In genomic region chr1:22018583-22019559, GRCh38 we compare ENCODE assay signal across 10 cellular contexts. TPM values are rescaled to one million over a fixed set of nuclear protein-coding genes. Genes with fewer than 3 reads are reported as not detected.
A peak's percentile ranks its signal among the peaks of the same experiment; 100 is the strongest.
DNase-seq lines count a peak whose midpoint lies in the region; ATAC-seq and TF ChIP-seq lines count a peak whose summit lies in the region.
"Had no signal": no experiment of that assay in that cellular context is flagged by ENCODE, and none has a peak within 500 bp of the region (broad histone marks: within the 10 kb centered on the region; RNA-seq: fewer than 3 reads in every experiment).

No MANE protein-coding gene starts in this region.

- H3K4me3 ChIP-seq in HCT116 (replicated peaks in 1 of 2; ENCODE audit: low read depth in 1 of 2, low read length in 2 of 2), result no peak overlapping the region
- no peak overlapping the region for H3K4me3 ChIP-seq in prostate gland

- H3K27me3 Mint-ChIP-seq in CD4-positive, alpha-beta T cell, result no peaks in the 10 kb centered on the region
- H3K27me3 Mint-ChIP-seq in glutamatergic neuron (ENCODE audit: unreplicated experiment), result peaks cover 4% of the 10 kb centered on the region

- H3K79me2 ChIP-seq in HCT116 (ENCODE audit: insufficient read depth, low read length), result no peaks in the 10 kb centered on the region

- no peaks in the 10 kb centered on the region for H3K9me2 ChIP-seq in HCT116 (ENCODE audit: insufficient read depth)

- H2AFZ ChIP-seq in HCT116 (ENCODE audit: low read depth, low read length, poor library complexity, severe bottlenecking), result no peak overlapping the region

- BruUV-seq in HCT116 (replicated peaks; lab: Mats Ljungman, UMichigan), result no TSS peak

- TF ChIP-seq RAD21 in HCT116 (IDR thresholded peaks at IDR 0.05; ENCODE audit: low read depth), result peak; percentile 40

- intact Hi-C loops in CD4-positive, alpha-beta T cell (cut with DNase I, micrococcal nuclease), result no loop called here
- intact Hi-C loops in HCT116 (cut with micrococcal nuclease), result loop anchor here (2.0 kb wide), 1 partner anchor 398 kb away; no protein-coding TSS in a partner anchor
- intact Hi-C loops in prostate gland (cut with DNase I), result no loop called here

- no peaks in the 10 kb centered on the region for H3K36me3 ChIP-seq in HCT116 (ENCODE audit: control insufficient read depth in 1 of 2, insufficient read depth in 2 of 2, low read length in 2 of 2)
- no peaks in the 10 kb centered on the region for H3K36me3 ChIP-seq in prostate gland

- peak; percentile 41 to 65 (median 56) for DNase-seq in CD4-positive, alpha-beta T cell
- no peak for DNase-seq in HCT116 (ENCODE audit: low read depth, low spot score)
- DNase-seq in RPMI8226, result peak; percentile 44
- peak; percentile 41 for DNase-seq in activated T-helper 1 cell treated with Interleukin-2 at 50 U/mL for 16 hours (ENCODE audit: low read depth)
- DNase-seq in glutamatergic neuron, result peak; percentile 36
- DNase-seq in stimulated activated CD4-positive, alpha-beta T cell treated with anti-CD3 and anti-CD28 coated beads, Interleukin-1b, Interleukin-23, amount 100 ng/mL, for 24 hours (ENCODE audit: low read depth in 4 of 4, low spot score in 1 of 4), result peak; percentile 33 to 50 (median 42)
- no peak for DNase-seq in DMS114 treated with DMSO at 0.1 percent for 48 hours (lab: John Stamatoyannopoulos, UW; ENCODE audit: unreplicated experiment)
- no peak for DNase-seq in prostate gland (ENCODE audit: low spot score)

- no peaks in the 10 kb centered on the region for H3K9me3 Mint-ChIP-seq in CD4-positive, alpha-beta T cell
- H3K9me3 Mint-ChIP-seq in glutamatergic neuron (ENCODE audit: unreplicated experiment), result peaks cover 2% of the 10 kb centered on the region

- H3K36me3 Mint-ChIP-seq in CD4-positive, alpha-beta T cell (ENCODE audit: low read depth), result no peaks in the 10 kb centered on the region
- H3K36me3 Mint-ChIP-seq in glutamatergic neuron (ENCODE audit: unreplicated experiment), result no peaks in the 10 kb centered on the region

- TF ChIP-seq POLR2A in HCT116 (IDR thresholded peaks at IDR 0.05; ENCODE audit: borderline replicate concordance, extremely low read depth, insufficient read depth, insufficient read length) (no peak), prostate gland (IDR thresholded peaks at IDR 0.05) (no peak)

- ATAC-seq in CD4-positive, alpha-beta T cell (ENCODE audit: poor library complexity), result peak; percentile 95
- ATAC-seq in HCT116, result peak; percentile 41; the same call in 1 of the 2 replicates

- TF ChIP-seq CTCF in CD4-positive, alpha-beta T cell (IDR thresholded peaks at IDR 0.05), result peak; percentile 35
- TF ChIP-seq CTCF in HCT116 (IDR thresholded peaks at IDR 0.05 in 2 of 3, conservative IDR thresholded peaks at IDR 0.05 in 1 of 3; ENCODE audit: borderline replicate concordance in 1 of 3, insufficient read depth in 1 of 3, low read depth in 2 of 3, low read length in 2 of 3) (peak; percentile 21 to 56 (median 52); a peak in 4 of 6 replicates), glutamatergic neuron (IDR thresholded peaks at IDR 0.05; ENCODE audit: partially characterized antibody, unreplicated experiment) (no peak), prostate gland (IDR thresholded peaks at IDR 0.05) (no peak)

- H3K27ac Mint-ChIP-seq in CD4-positive, alpha-beta T cell, result peak overlapping the region; percentile 89
- no peak overlapping the region for H3K27ac Mint-ChIP-seq in glutamatergic neuron (ENCODE audit: unreplicated experiment)

- H3K4me1 ChIP-seq in HCT116 (ENCODE audit: control insufficient read depth in 1 of 2, insufficient read depth in 2 of 2, low read length in 2 of 2) (peaks cover 6 to 23% of the 10 kb centered on the region in 2 experiments), prostate gland (replicated peaks) (no peaks in the 10 kb centered on the region)

- peak overlapping the region; percentile 17; the same call in 1 of the 2 replicates for H3K4me2 ChIP-seq in HCT116 (ENCODE audit: low read length)
- H3K4me2 ChIP-seq: KMS-11 had no signal

- 69% methylated on average over 10 of the region's 10 CpGs for WGBS in prostate gland

- peak overlapping the region; percentile 57 for H3K4me3 Mint-ChIP-seq in CD4-positive, alpha-beta T cell
- no peak overlapping the region for H3K4me3 Mint-ChIP-seq in glutamatergic neuron (ENCODE audit: unreplicated experiment)

- POLR2A ChIA-PET in CD4-positive, alpha-beta T cell (lab: Charles Lee), result interaction anchor here (0.8 to 2.1 kb wide), 11 partner anchors 12 to 726 kb away, joined by 3 to 34 read pairs (median 3); partner anchors contain the start of genes CDC42 and USP48
- POLR2A ChIA-PET in HCT116 (lab: Charles Lee), result no interaction called here

- peak overlapping the region; percentile 65 for H3K27ac ChIP-seq in CD4-positive, alpha-beta T cell (ENCODE audit: low read depth, low read length)
- no peak overlapping the region for H3K27ac ChIP-seq in HCT116 (ENCODE audit: low read depth, low read length)
- no peak overlapping the region for H3K27ac ChIP-seq in prostate gland
- H3K27ac ChIP-seq: KMS-11 had no signal

- H3K4me1 Mint-ChIP-seq in CD4-positive, alpha-beta T cell (ENCODE audit: low read depth), result peaks cover 25% of the 10 kb centered on the region
- no peaks in the 10 kb centered on the region for H3K4me1 Mint-ChIP-seq in glutamatergic neuron (ENCODE audit: low read depth, unreplicated experiment)

- H3K9ac ChIP-seq in HCT116 (ENCODE audit: low read length), result no peak overlapping the region
- H3K9ac ChIP-seq: KMS-11 had no signal

- CTCF ChIA-PET in CD4-positive, alpha-beta T cell (lab: Charles Lee), result interaction anchor here (0.7 to 1.9 kb wide), 3 partner anchors 21 to 87 kb away, joined by 3 to 7 read pairs (median 5); no protein-coding TSS in a partner anchor
- CTCF ChIA-PET in HCT116 (lab: Charles Lee), result no interaction called here

- no peaks in the 10 kb centered on the region for H4K20me1 ChIP-seq in HCT116 (ENCODE audit: insufficient read depth)

- H3K9me3 ChIP-seq in CD4-positive, alpha-beta T cell (ENCODE audit: control insufficient read depth, low read length), result no peaks in the 10 kb centered on the region
- H3K9me3 ChIP-seq in HCT116 (ENCODE audit: control insufficient read depth in 1 of 2, insufficient read depth in 1 of 2, low read depth in 1 of 2, low read length in 2 of 2) (no peaks in the 10 kb centered on the region), prostate gland (no peaks in the 10 kb centered on the region)

- H3K27me3 ChIP-seq in CD4-positive, alpha-beta T cell (ENCODE audit: control insufficient read depth, insufficient read depth, low read length), result no peaks in the 10 kb centered on the region
- H3K27me3 ChIP-seq in HCT116 (ENCODE audit: insufficient read depth, low read length) (no peaks in the 10 kb centered on the region), prostate gland (replicated peaks; ENCODE audit: insufficient read depth) (no peaks in the 10 kb centered on the region)

- RAD21 ChIA-PET in HCT116 (lab: Charles Lee; ENCODE audit: low non-redundant PET in 1 of 2, low total read pairs in 2 of 2, uncharacterized antibody in 2 of 2, unreplicated experiment in 2 of 2), result no interaction called here

TF ChIP-seq in HCT116, 20 proteins besides CTCF, POLR2A, EP300 and RAD21:
- TF ChIP-seq ELF1 (IDR thresholded peaks at IDR 0.05; ENCODE audit: borderline replicate concordance, low read depth) (no peak), ZNF274 (IDR thresholded peaks at IDR 0.05; ENCODE audit: low read depth, low read length) (no peak), MAX (IDR thresholded peaks at IDR 0.05) (no peak), SRF (IDR thresholded peaks at IDR 0.05; ENCODE audit: low read depth) (no peak), YY1 (IDR thresholded peaks at IDR 0.05; ENCODE audit: extremely low read depth, insufficient replicate concordance, low read depth, low read length) (no peak), POLR2AphosphoS5 (IDR thresholded peaks at IDR 0.05; ENCODE audit: low read depth, low read length) (no peak), FOSL1 (IDR thresholded peaks at IDR 0.05; ENCODE audit: low read depth) (no peak)
TF ChIP-seq in HCT116: peak in this region for 0.

RNA-seq across cellular contexts. Expression of gene CELA3A, which starts 17.4 kb away (rescaled TPM):
- total RNA-seq in CD4-positive, alpha-beta T cell, result not detected
- 9.0 TPM for total RNA-seq in HCT116 (2021; ENCODE audit: unreplicated experiment)
- not detected in 2 replicates for polyA plus RNA-seq in HCT116 (2012)
- not detected for total RNA-seq in glutamatergic neuron (ENCODE audit: unreplicated experiment)
- not detected for total RNA-seq in prostate gland
- total RNA-seq: subcutaneous adipose tissue had no signal

RNA-seq across cellular contexts. Expression of gene CDC42, which starts 33.6 kb away (rescaled TPM):
- 100 to 1,000 TPM; 375 to 379 TPM for total RNA-seq in CD4-positive, alpha-beta T cell
- total RNA-seq in HCT116 (2021; ENCODE audit: unreplicated experiment), result 217 TPM
- 90.4 and 106 TPM in 2 replicates for polyA plus RNA-seq in HCT116 (2012)
- total RNA-seq in glutamatergic neuron (ENCODE audit: unreplicated experiment), result 283 TPM
- total RNA-seq in prostate gland, result 100 to 1,000 TPM; 164 to 182 TPM

RNA-seq across cellular contexts. Expression of gene CELA3B, which starts 42.0 kb away (rescaled TPM):
- total RNA-seq in CD4-positive, alpha-beta T cell, result not detected
- total RNA-seq in HCT116 (2021; ENCODE audit: unreplicated experiment) (5.3 TPM), glutamatergic neuron (ENCODE audit: unreplicated experiment) (not detected), prostate gland (not detected)
- not detected in 2 replicates for polyA plus RNA-seq in HCT116 (2012)
- total RNA-seq: subcutaneous adipose tissue had no signal

Comparison
In these comparisons a context has a peak if more than half of its experiments do, and no peak if none do; other contexts are left out.
1. DNase-seq: peak in CD4-positive, alpha-beta T cell (10 of 10), RPMI8226 (single experiment), activated T-helper 1 cell treated with Interleukin-2 at 50 U/mL for 16 hours (single experiment), glutamatergic neuron (single experiment) and stimulated activated CD4-positive, alpha-beta T cell treated with anti-CD3 and anti-CD28 coated beads, Interleukin-1b, Interleukin-23, amount 100 ng/mL, for 24 hours (4 of 4); none in HCT116 (single experiment), DMS114 treated with DMSO at 0.1 percent for 48 hours (single experiment) and prostate gland (single experiment).
2. CTCF ChIP-seq: peak in CD4-positive, alpha-beta T cell (single experiment) and HCT116 (3 of 3); none in glutamatergic neuron (single experiment) and prostate gland (0 of 4).
3. RNA of gene CELA3A, which starts 17.4 kb away (total RNA-seq): 9.0 TPM in HCT116 (single experiment); not detected in CD4-positive, alpha-beta T cell, not detected in glutamatergic neuron (single experiment) and not detected in prostate gland; every median in the first group is over 10 times any median in the second.